9 cellular contexts compared by ENCODE assay signal in genomic region chr1:157369808-157370521, GRCh38.
DNase-seq lines count a peak whose midpoint lies in the region; ATAC-seq and TF ChIP-seq lines count a peak whose summit lies in the region.
"Had no signal": no experiment of that assay in that cellular context is flagged by ENCODE, and none has a peak within 500 bp of the region (broad histone marks: within the 10 kb centered on the region; RNA-seq: fewer than 3 reads in every experiment).

No MANE protein-coding gene starts in this region.

- no peaks in the 10 kb centered on the region for H4K20me1 ChIP-seq in HCT116 (ENCODE audit: insufficient read depth)

- H3K9ac ChIP-seq in HCT116 (ENCODE audit: low read length): no peak overlapping the region

- H3K9me2 ChIP-seq in HCT116 (ENCODE audit: insufficient read depth): no peaks in the 10 kb centered on the region

- peak; percentile 47 for DNase-seq in DMS53 treated with DMSO at 0.1 percent for 48 hours (lab: John Stamatoyannopoulos, UW; ENCODE audit: unreplicated experiment)
- peak; percentile 33 for DNase-seq in HCT116 (ENCODE audit: low read depth, low spot score)
- DNase-seq in NCI-H82 treated with DMSO at 0.1 percent for 48 hours (lab: John Stamatoyannopoulos, UW; ENCODE audit: unreplicated experiment): peak; percentile 25
- peak; percentile 27 to 64 (median 40) for DNase-seq in adrenal gland
- DNase-seq in left ventricle myocardium superior: no peak
- peak; percentile 54 for DNase-seq in retina
- DNase-seq: activated T-cell treated with anti-CD3 and anti-CD28 coated beads, Interleukin-2, amount 50 U/mL, for 4 hours had no signal

- POLR2A ChIA-PET in HCT116 (lab: Charles Lee): no interaction called here

- no peak overlapping the region for H3K27ac ChIP-seq in HCT116 (ENCODE audit: low read depth, low read length)
- H3K27ac ChIP-seq in adrenal gland: no peak overlapping the region

- peak; percentile 75 for TF ChIP-seq RAD21 in HCT116 (IDR thresholded peaks at IDR 0.05; ENCODE audit: low read depth)

- BruUV-seq in HCT116 (replicated peaks; lab: Mats Ljungman, UMichigan): no TSS peak

- H3K4me2 ChIP-seq in HCT116 (ENCODE audit: low read length): no peak overlapping the region

- TF ChIP-seq POLR2A in HCT116 (IDR thresholded peaks at IDR 0.05; ENCODE audit: borderline replicate concordance, extremely low read depth, insufficient read depth, insufficient read length) (no peak), adrenal gland (IDR thresholded peaks at IDR 0.05) (no peak)

- H3K9me3 ChIP-seq in HCT116 (ENCODE audit: control insufficient read depth in 1 of 2, insufficient read depth in 1 of 2, low read depth in 1 of 2, low read length in 2 of 2) (no peaks in the 10 kb centered on the region), adrenal gland (replicated peaks in 1 of 3) (no peaks in the 10 kb centered on the region)

- no peaks in the 10 kb centered on the region for H3K79me2 ChIP-seq in HCT116 (ENCODE audit: insufficient read depth, low read length)

- ATAC-seq in HCT116 (peak; percentile 96), left ventricle myocardium superior (peak; percentile 54), HG02884 (IDR thresholded peaks at IDR 0.05; ENCODE audit: unreplicated experiment) (no peak), GM18873 (IDR thresholded peaks at IDR 0.05; ENCODE audit: low FRiP score, unreplicated experiment) (no peak)

- peak; percentile 73 to 88 (median 83) for TF ChIP-seq CTCF in HCT116 (IDR thresholded peaks at IDR 0.05 in 2 of 3, conservative IDR thresholded peaks at IDR 0.05 in 1 of 3; ENCODE audit: borderline replicate concordance in 1 of 3, insufficient read depth in 1 of 3, low read depth in 2 of 3, low read length in 2 of 3)
- peak; percentile 66 to 93 (median 76) for TF ChIP-seq CTCF in adrenal gland (IDR thresholded peaks at IDR 0.05)

- no peak overlapping the region for H3K4me3 ChIP-seq in HCT116 (replicated peaks in 1 of 2; ENCODE audit: low read depth in 1 of 2, low read length in 2 of 2)
- no peak overlapping the region for H3K4me3 ChIP-seq in adrenal gland

- intact Hi-C loops in HCT116 (cut with micrococcal nuclease): loop anchor here (2.0 kb wide), 1 partner anchor 321 kb away; no protein-coding TSS in a partner anchor
- intact Hi-C loops in adrenal gland (cut with DNase I): loop anchor here (5.0 to 10.0 kb wide), 2 partner anchors 122 to 175 kb away; no protein-coding TSS in a partner anchor
- intact Hi-C loops in left ventricle myocardium superior (cut with micrococcal nuclease): loop anchor here (10.0 kb wide), 1 partner anchor 115 kb away; no protein-coding TSS in a partner anchor

- H3K4me1 ChIP-seq in HCT116 (ENCODE audit: control insufficient read depth in 1 of 2, insufficient read depth in 2 of 2, low read length in 2 of 2): no peaks in the 10 kb centered on the region
- no peaks in the 10 kb centered on the region for H3K4me1 ChIP-seq in adrenal gland (replicated peaks in 1 of 2)

- H2AFZ ChIP-seq in HCT116 (ENCODE audit: low read depth, low read length, poor library complexity, severe bottlenecking): peak overlapping the region; percentile 60

- H3K36me3 ChIP-seq in HCT116 (ENCODE audit: control insufficient read depth in 1 of 2, insufficient read depth in 2 of 2, low read length in 2 of 2) (no peaks in the 10 kb centered on the region), adrenal gland (replicated peaks in 1 of 2) (no peaks in the 10 kb centered on the region)

- RAD21 ChIA-PET in HCT116 (lab: Charles Lee; ENCODE audit: low non-redundant PET in 1 of 2, low total read pairs in 2 of 2, uncharacterized antibody in 2 of 2, unreplicated experiment in 2 of 2): no interaction called here

- 1 to 5% (median 3%) methylated on average over 6 of the region's 6 CpGs for WGBS in adrenal gland, 4 donors

- CTCF ChIA-PET in HCT116 (lab: Charles Lee): interaction anchor here (0.7 to 2.7 kb wide), 5 partner anchors 119 to 135 kb away, joined by 3 to 16 read pairs (median 6); no protein-coding TSS in a partner anchor

- H3K27me3 ChIP-seq in HCT116 (ENCODE audit: insufficient read depth, low read length) (0 out of 2 replicates have a peak, but pooled peaks cover under 1% of the 10 kb centered on the region), adrenal gland (peaks cover 3% of the 10 kb centered on the region)

TF ChIP-seq in HCT116, 20 proteins besides CTCF, POLR2A, EP300 and RAD21:
- TF ChIP-seq FOSL1 (IDR thresholded peaks at IDR 0.05; ENCODE audit: low read depth) (no peak), REST (IDR thresholded peaks at IDR 0.05; ENCODE audit: low read depth) (no peak), JUND (IDR thresholded peaks at IDR 0.05) (no peak), MAX (IDR thresholded peaks at IDR 0.05) (no peak), EZH2phosphoT487 (IDR thresholded peaks at IDR 0.05; ENCODE audit: borderline replicate concordance) (no peak), ZNF274 (IDR thresholded peaks at IDR 0.05; ENCODE audit: low read depth, low read length) (no peak), ZFX (IDR thresholded peaks at IDR 0.05) (no peak), POLR2AphosphoS5 (IDR thresholded peaks at IDR 0.05; ENCODE audit: low read depth, low read length) (no peak), SRF (IDR thresholded peaks at IDR 0.05; ENCODE audit: low read depth) (no peak), CBX3 (IDR thresholded peaks at IDR 0.05; ENCODE audit: low read depth) (no peak), ELF1 (IDR thresholded peaks at IDR 0.05; ENCODE audit: borderline replicate concordance, low read depth) (no peak), CEBPB (IDR thresholded peaks at IDR 0.05; ENCODE audit: low read depth) (no peak), EGR1 (IDR thresholded peaks at IDR 0.05; ENCODE audit: low read depth) (no peak)

Comparison
In these comparisons a context has a peak if more than half of its experiments do, and no peak if none do; other contexts are left out.
1. ATAC-seq: peak in HCT116 (single experiment) and left ventricle myocardium superior (single experiment); none in HG02884 (single experiment) and GM18873 (single experiment).